8 cellular contexts compared by ENCODE assay signal in genomic region chr19:57664269-57665127, GRCh38. TPM values are rescaled to one million over a fixed set of nuclear protein-coding genes. Genes with fewer than 3 reads are reported as not detected.
A peak's percentile ranks its signal among the peaks of the same experiment; 100 is the strongest.
DNase-seq lines count a peak whose midpoint lies in the region; ATAC-seq, FAIRE-seq and TF ChIP-seq lines count a peak whose summit lies in the region.

No MANE protein-coding gene starts in this region.

- H3K4me3 Mint-ChIP-seq in stimulated activated naive CD8-positive, alpha-beta T cell treated with anti-CD3 and anti-CD28 coated beads, Interleukin-15, Interleukin-2, amounts not matched to agents 100 ng/mL and 50 ng/mL, for 24 hours, result peak overlapping the region; percentile 76

- 4% methylated on average over 21 of the region's 64 CpGs for WGBS in HepG2 (ENCODE audit: low lambda C conversion rate)

- intact Hi-C loops in HepG2 (cut with micrococcal nuclease; ENCODE audit: unreplicated experiment), result no loop called here

- H2AFZ ChIP-seq in HepG2 (ENCODE audit: low read length), result peak overlapping the region; percentile 47

- TF ChIP-seq CTCF in AG04450 (IDR thresholded peaks at IDR 0.05; ENCODE audit: low read depth, low read length) (no peak), HepG2 (CRISPR knock-in tag; IDR thresholded peaks at IDR 0.05) (peak; percentile 43)

- H3K4me3 ChIP-seq in AG04450 (ENCODE audit: low read depth, low read length), result peak overlapping the region; percentile 65
- peak overlapping the region; percentile 42 for H3K4me3 ChIP-seq in SJSA1
- H3K4me3 ChIP-seq in effector memory CD4-positive, alpha-beta T cell (ENCODE audit: insufficient read depth, low read depth, low read length, poor library complexity, severe bottlenecking), result peak overlapping the region; percentile 40
- peak overlapping the region; percentile 67 to 71 (median 70) for H3K4me3 ChIP-seq in HepG2 (replicated peaks in 1 of 3; ENCODE audit: insufficient read depth in 1 of 3, low read depth in 2 of 3, low read length in 3 of 3)

- FAIRE-seq in H54 (lab: Jason Lieb, UNC) (no peak), HepG2 (lab: Jason Lieb, UNC) (peak; percentile 49)

- peak; percentile 97 for ATAC-seq in HepG2
- ATAC-seq in HG02798 (IDR thresholded peaks at IDR 0.05; ENCODE audit: poor library complexity, unreplicated experiment), result no peak

- in situ Hi-C loops in HepG2 (cut with HindIII; ENCODE audit: extremely low pct_ligation_motif_present, low pct_unique_long_range_greater_than_20kb), result no loop called here

- peaks cover 4% of the 10 kb centered on the region for H3K27me3 ChIP-seq in AG04450 (ENCODE audit: control insufficient read depth, insufficient read depth, low read length)
- no peaks in the 10 kb centered on the region for H3K27me3 ChIP-seq in SJSA1 (replicated peaks)
- H3K27me3 ChIP-seq in effector memory CD4-positive, alpha-beta T cell (replicated peaks; ENCODE audit: control insufficient read depth, insufficient read depth, low read length, poor library complexity, severe bottlenecking), result peaks cover 16% of the 10 kb centered on the region
- H3K27me3 ChIP-seq in HepG2 (ENCODE audit: control insufficient read depth in 1 of 2, insufficient read depth in 2 of 2, low read length in 2 of 2), result no peaks in the 10 kb centered on the region; a peak in 1 of 5 replicates

- TF ChIP-seq RAD21 in HepG2 (CRISPR knock-in tag; IDR thresholded peaks at IDR 0.05), result peak; percentile 29; the same call in 1 of the 2 replicates

- no peak overlapping the region for H3K27ac Mint-ChIP-seq in stimulated activated naive CD8-positive, alpha-beta T cell treated with anti-CD3 and anti-CD28 coated beads, Interleukin-15, Interleukin-2, amounts not matched to agents 100 ng/mL and 50 ng/mL, for 24 hours

- H3K27ac ChIP-seq in AG04450 (ENCODE audit: low read depth, low read length) (no peak overlapping the region), SJSA1 (no peak overlapping the region), HepG2 (ENCODE audit: extremely low read length, insufficient read depth, low read length) (peak overlapping the region; percentile 30)
- H3K27ac ChIP-seq in effector memory CD4-positive, alpha-beta T cell (ENCODE audit: insufficient read depth, low read length, poor library complexity, severe bottlenecking), result no peak overlapping the region

- H3K4me1 ChIP-seq in SJSA1 (replicated peaks), result peaks cover 6% of the 10 kb centered on the region; the same call in 1 of the 2 replicates
- H3K4me1 ChIP-seq in effector memory CD4-positive, alpha-beta T cell (ENCODE audit: control insufficient read depth, insufficient read depth, low read length, poor library complexity, severe bottlenecking), result peaks cover 3% of the 10 kb centered on the region
- H3K4me1 ChIP-seq in HepG2 (ENCODE audit: insufficient read depth, low read length), result peaks cover 15% of the 10 kb centered on the region

- DNase-seq in AG04450 (ENCODE audit: low read depth, low spot score), result no peak
- DNase-seq in H54 (ENCODE audit: insufficient read length, low spot score), result peak; percentile 76
- DNase-seq in SJSA1 (ENCODE audit: low read depth in 1 of 2, low spot score in 2 of 2), result peak; percentile 44 to 45
- DNase-seq in effector memory CD4-positive, alpha-beta T cell, result no peak
- peak; percentile 39 for DNase-seq in HepG2 (ENCODE audit: low spot score)
- no peak for DNase-seq in effector CD8-positive, alpha-beta T cell (lab: John Stamatoyannopoulos, UW)

- H3K36me3 ChIP-seq in SJSA1, result no peaks in the 10 kb centered on the region
- no peaks in the 10 kb centered on the region for H3K36me3 ChIP-seq in effector memory CD4-positive, alpha-beta T cell (ENCODE audit: control insufficient read depth, insufficient read depth, low read length)
- H3K36me3 ChIP-seq in HepG2 (replicated peaks in 1 of 2; ENCODE audit: control insufficient read depth in 1 of 2, insufficient read depth in 2 of 2, low read length in 2 of 2), result no peaks in the 10 kb centered on the region

- no peaks in the 10 kb centered on the region; the same call in 1 of the 2 replicates for H4K20me1 ChIP-seq in HepG2 (ENCODE audit: insufficient read depth, low read length)

- no peak for TF ChIP-seq EP300 in HepG2 (IDR thresholded peaks at IDR 0.05; ENCODE audit: low read depth in 2 of 2, low read length in 2 of 2)
- TF ChIP-seq EP300 in HepG2 (CRISPR knock-in tag; IDR thresholded peaks at IDR 0.05; ENCODE audit: borderline replicate concordance), result no peak

- H3K4me1 Mint-ChIP-seq in stimulated activated naive CD8-positive, alpha-beta T cell treated with anti-CD3 and anti-CD28 coated beads, Interleukin-15, Interleukin-2, amounts not matched to agents 100 ng/mL and 50 ng/mL, for 24 hours (ENCODE audit: low read depth), result no peaks in the 10 kb centered on the region

- H3K27me3 Mint-ChIP-seq in stimulated activated naive CD8-positive, alpha-beta T cell treated with anti-CD3 and anti-CD28 coated beads, Interleukin-15, Interleukin-2, amounts not matched to agents 100 ng/mL and 50 ng/mL, for 24 hours, result peaks cover 37% of the 10 kb centered on the region

- peak overlapping the region; percentile 62 for H3K9ac ChIP-seq in HepG2 (ENCODE audit: insufficient read depth, low read depth, low read length)

- H3K9me3 ChIP-seq in AG04450 (ENCODE audit: control insufficient read depth, insufficient read depth, low read length) (peaks cover 3% of the 10 kb centered on the region; the same call in 1 of the 2 replicates), SJSA1 (replicated peaks) (0 out of 2 replicates have a peak, but pooled peaks cover 4% of the 10 kb centered on the region), HepG2 (ENCODE audit: low read length) (no peaks in the 10 kb centered on the region)
- no peaks in the 10 kb centered on the region for H3K9me3 ChIP-seq in effector memory CD4-positive, alpha-beta T cell (ENCODE audit: control insufficient read depth, low read length)

- no peaks in the 10 kb centered on the region for H3K79me2 ChIP-seq in HepG2 (ENCODE audit: insufficient read depth, low read length)

- H3K4me2 ChIP-seq in HepG2 (ENCODE audit: low read depth, low read length), result peak overlapping the region; percentile 78

- POLR2A ChIA-PET in AG04450 (lab: Yijun Ruan, JAX) (interaction anchor here (0.6 to 1.5 kb wide), 2 partner anchors 8 to 17 kb away, joined by 9 read pairs; partner anchors contain the start of gene ZNF551), HepG2 (lab: Yijun Ruan, JAX) (interaction anchor here (0.9 to 4.6 kb wide), 8 partner anchors 9 to 155 kb away, joined by 3 to 21 read pairs (median 6); partner anchors contain the start of genes ZNF134, ZNF211 and ZNF551)

- no peaks in the 10 kb centered on the region for H3K36me3 Mint-ChIP-seq in stimulated activated naive CD8-positive, alpha-beta T cell treated with anti-CD3 and anti-CD28 coated beads, Interleukin-15, Interleukin-2, amounts not matched to agents 100 ng/mL and 50 ng/mL, for 24 hours (ENCODE audit: low read depth)

- H3K9me3 Mint-ChIP-seq in stimulated activated naive CD8-positive, alpha-beta T cell treated with anti-CD3 and anti-CD28 coated beads, Interleukin-15, Interleukin-2, amounts not matched to agents 100 ng/mL and 50 ng/mL, for 24 hours, result peaks cover 10% of the 10 kb centered on the region

- peak; percentile 58; the same call in 1 of the 2 replicates for TF ChIP-seq POLR2A in H54 (IDR thresholded peaks at IDR 0.05; ENCODE audit: low read depth, low read length)
- peak in 1 of 2 experiments; percentile 60; a peak in 1 of 4 replicates for TF ChIP-seq POLR2A in HepG2 (IDR thresholded peaks at IDR 0.05; ENCODE audit: insufficient read depth in 1 of 2, low read depth in 2 of 2, low read length in 2 of 2)

- CTCF ChIA-PET in AG04450 (lab: Charles Lee) (interaction anchor here (1.3 kb wide), 1 partner anchor 17 kb away, joined by 4 read pairs; the partner anchor contains the start of gene ZNF551), HepG2 (lab: Yijun Ruan, JAX; ENCODE audit: low intra/inter-chr PET ratio, low total read pairs) (no interaction called here)

- TSS peak; percentile 55 for BruUV-seq in HepG2 (replicated peaks; lab: Mats Ljungman, UMichigan)

RNA-seq across cellular contexts. Expression of gene ZSCAN4, which starts 4.2 kb away (rescaled TPM):
- polyA plus RNA-seq in AG04450 (2011; rRNA removed) (not detected in 2 replicates), HepG2 (2011; rRNA removed) (0.68 and 0.73 TPM in 2 replicates)
- polyA minus RNA-seq in AG04450 (2011; rRNA and poly(A)+ RNA removed), result not detected in 2 replicates
- not detected in 2 replicates for total RNA-seq in SJSA1 (2014; rRNA removed; shearing (Covaris generic))
- total RNA-seq in HepG2 (2016; rRNA removed; fragmentation: Illumina TruSeq; extraction: Trizol), result 0.56 and 0.60 TPM in 2 replicates
- 0.20 and 0.35 TPM in 2 replicates for total RNA-seq in HepG2 (2016; cell fraction: cytosol; rRNA removed; fragmentation: Illumina TruSeq; extraction: Trizol; ENCODE audit: low read depth)
- total RNA-seq in HepG2 (2016; cell fraction: insoluble cytoplasmic fraction; rRNA removed; fragmentation: Illumina TruSeq; extraction: Trizol), result 0.50 and 0.56 TPM in 2 replicates
- total RNA-seq in HepG2 (2016; cell fraction: membrane; rRNA removed; fragmentation: Illumina TruSeq; extraction: Trizol), result 0.34 and 0.45 TPM in 2 replicates
- 0.53 and 1.1 TPM in 2 replicates for total RNA-seq in HepG2 (2016; cell fraction: nucleus; rRNA removed; fragmentation: Illumina TruSeq; extraction: Trizol)
- polyA plus RNA-seq in HepG2 (2011; cell fraction: cytosol; rRNA removed), result 0.20 and 0.23 TPM in 2 replicates
- 0.59 and 1.1 TPM in 2 replicates for polyA plus RNA-seq in HepG2 (2011; cell fraction: nucleus; rRNA removed)
- polyA plus RNA-seq in HepG2 (2012), result 0.28 and 0.77 TPM in 2 replicates
- polyA plus RNA-seq in HepG2 (2016; cell fraction: cytosol; fragmentation: Illumina TruSeq; extraction: Trizol; ENCODE audit: low read depth), result 0.18 and 0.23 TPM in 2 replicates
- 0.67 and 0.78 TPM in 2 replicates for polyA plus RNA-seq in HepG2 (2016; cell fraction: insoluble cytoplasmic fraction; fragmentation: Illumina TruSeq; extraction: Trizol; ENCODE audit: low read depth)
- polyA plus RNA-seq in HepG2 (2016; cell fraction: membrane; fragmentation: Illumina TruSeq; extraction: Trizol; ENCODE audit: low read depth), result 0.39 and 0.69 TPM in 2 replicates
- 3.4 and 3.7 TPM in 2 replicates for polyA plus RNA-seq in HepG2 (2016; cell fraction: nucleus; fragmentation: Illumina TruSeq; extraction: Trizol; ENCODE audit: insufficient read depth, low read depth)
- polyA minus RNA-seq in HepG2 (2011; rRNA and poly(A)+ RNA removed; ENCODE audit: low replicate concordance), result not detected in 2 replicates
- polyA minus RNA-seq in HepG2 (2011; cell fraction: cytosol; rRNA and poly(A)+ RNA removed), result not detected in 2 replicates
- polyA minus RNA-seq in HepG2 (2011; cell fraction: nucleus; rRNA and poly(A)+ RNA removed), result 0.62 TPM in 1 of 2 replicates, not detected in the other

RNA-seq across cellular contexts. Expression of gene ZNF551, which starts 17.3 kb away (rescaled TPM):
- polyA plus RNA-seq in AG04450 (2011; rRNA removed), result 3.7 TPM in 2 replicates
- polyA minus RNA-seq in AG04450 (2011; rRNA and poly(A)+ RNA removed), result 9.7 and 9.9 TPM in 2 replicates
- total RNA-seq in SJSA1 (2014; rRNA removed; shearing (Covaris generic)), result 6.3 and 12.2 TPM in 2 replicates
- 14.2 and 23.1 TPM in 2 replicates for total RNA-seq in HepG2 (2016; rRNA removed; fragmentation: Illumina TruSeq; extraction: Trizol)
- 1.0 and 2.3 TPM in 2 replicates for total RNA-seq in HepG2 (2016; cell fraction: cytosol; rRNA removed; fragmentation: Illumina TruSeq; extraction: Trizol; ENCODE audit: low read depth)
- total RNA-seq in HepG2 (2016; cell fraction: insoluble cytoplasmic fraction; rRNA removed; fragmentation: Illumina TruSeq; extraction: Trizol), result 14.6 and 18.8 TPM in 2 replicates
- total RNA-seq in HepG2 (2016; cell fraction: membrane; rRNA removed; fragmentation: Illumina TruSeq; extraction: Trizol), result 4.9 and 5.6 TPM in 2 replicates
- 11.5 and 15.6 TPM in 2 replicates for total RNA-seq in HepG2 (2016; cell fraction: nucleus; rRNA removed; fragmentation: Illumina TruSeq; extraction: Trizol)
- 3.3 and 4.8 TPM in 2 replicates for polyA plus RNA-seq in HepG2 (2011; rRNA removed)
- polyA plus RNA-seq in HepG2 (2011; cell fraction: cytosol; rRNA removed), result 3.3 and 3.9 TPM in 2 replicates
- polyA plus RNA-seq in HepG2 (2011; cell fraction: nucleus; rRNA removed), result 3.3 and 4.2 TPM in 2 replicates
- polyA plus RNA-seq in HepG2 (2012), result 2.1 and 3.5 TPM in 2 replicates
- polyA plus RNA-seq in HepG2 (2016; cell fraction: cytosol; fragmentation: Illumina TruSeq; extraction: Trizol; ENCODE audit: low read depth), result 0.28 and 0.73 TPM in 2 replicates
- polyA plus RNA-seq in HepG2 (2016; cell fraction: insoluble cytoplasmic fraction; fragmentation: Illumina TruSeq; extraction: Trizol; ENCODE audit: low read depth), result 6.6 and 8.7 TPM in 2 replicates
- 1.3 and 1.6 TPM in 2 replicates for polyA plus RNA-seq in HepG2 (2016; cell fraction: membrane; fragmentation: Illumina TruSeq; extraction: Trizol; ENCODE audit: low read depth)
- 6.6 and 8.6 TPM in 2 replicates for polyA plus RNA-seq in HepG2 (2016; cell fraction: nucleus; fragmentation: Illumina TruSeq; extraction: Trizol; ENCODE audit: insufficient read depth, low read depth)
- polyA minus RNA-seq in HepG2 (2011; rRNA and poly(A)+ RNA removed; ENCODE audit: low replicate concordance), result 5.4 TPM in 1 of 2 replicates, not detected in the other
- 4.6 and 6.8 TPM in 2 replicates for polyA minus RNA-seq in HepG2 (2011; cell fraction: cytosol; rRNA and poly(A)+ RNA removed)
- 15.3 and 18.8 TPM in 2 replicates for polyA minus RNA-seq in HepG2 (2011; cell fraction: nucleus; rRNA and poly(A)+ RNA removed)

RNA-seq across cellular contexts. Expression of gene ZNF211, which starts 31.5 kb away (rescaled TPM):
- 12.0 and 14.4 TPM in 2 replicates for polyA plus RNA-seq in AG04450 (2011; rRNA removed)
- polyA minus RNA-seq in AG04450 (2011; rRNA and poly(A)+ RNA removed), result 7.3 and 8.6 TPM in 2 replicates
- 9.7 and 18.5 TPM in 2 replicates for total RNA-seq in SJSA1 (2014; rRNA removed; shearing (Covaris generic))
- total RNA-seq in HepG2 (2016; rRNA removed; fragmentation: Illumina TruSeq; extraction: Trizol), result 11.2 and 12.2 TPM in 2 replicates
- total RNA-seq in HepG2 (2016; cell fraction: cytosol; rRNA removed; fragmentation: Illumina TruSeq; extraction: Trizol; ENCODE audit: low read depth), result 2.0 and 2.2 TPM in 2 replicates
- 11.7 and 11.8 TPM in 2 replicates for total RNA-seq in HepG2 (2016; cell fraction: insoluble cytoplasmic fraction; rRNA removed; fragmentation: Illumina TruSeq; extraction: Trizol)
- total RNA-seq in HepG2 (2016; cell fraction: membrane; rRNA removed; fragmentation: Illumina TruSeq; extraction: Trizol), result 5.4 and 7.0 TPM in 2 replicates
- 10.7 and 13.9 TPM in 2 replicates for total RNA-seq in HepG2 (2016; cell fraction: nucleus; rRNA removed; fragmentation: Illumina TruSeq; extraction: Trizol)
- 9.9 and 12.7 TPM in 2 replicates for polyA plus RNA-seq in HepG2 (2011; rRNA removed)
- polyA plus RNA-seq in HepG2 (2011; cell fraction: cytosol; rRNA removed), result 4.6 and 6.9 TPM in 2 replicates
- 17.1 and 23.0 TPM in 2 replicates for polyA plus RNA-seq in HepG2 (2011; cell fraction: nucleus; rRNA removed)
- 6.9 and 8.0 TPM in 2 replicates for polyA plus RNA-seq in HepG2 (2012)
- polyA plus RNA-seq in HepG2 (2016; cell fraction: cytosol; fragmentation: Illumina TruSeq; extraction: Trizol; ENCODE audit: low read depth), result 0.82 and 1.2 TPM in 2 replicates
- polyA plus RNA-seq in HepG2 (2016; cell fraction: insoluble cytoplasmic fraction; fragmentation: Illumina TruSeq; extraction: Trizol; ENCODE audit: low read depth), result 8.5 and 11.2 TPM in 2 replicates
- 2.5 and 3.1 TPM in 2 replicates for polyA plus RNA-seq in HepG2 (2016; cell fraction: membrane; fragmentation: Illumina TruSeq; extraction: Trizol; ENCODE audit: low read depth)
- polyA plus RNA-seq in HepG2 (2016; cell fraction: nucleus; fragmentation: Illumina TruSeq; extraction: Trizol; ENCODE audit: insufficient read depth, low read depth), result 24.2 and 25.4 TPM in 2 replicates
- polyA minus RNA-seq in HepG2 (2011; rRNA and poly(A)+ RNA removed; ENCODE audit: low replicate concordance), result 3.7 and 7.2 TPM in 2 replicates
- 2.4 and 4.5 TPM in 2 replicates for polyA minus RNA-seq in HepG2 (2011; cell fraction: cytosol; rRNA and poly(A)+ RNA removed)
- polyA minus RNA-seq in HepG2 (2011; cell fraction: nucleus; rRNA and poly(A)+ RNA removed), result 17.5 and 21.4 TPM in 2 replicates

RNA-seq across cellular contexts. Expression of gene ZNF154, which starts 44.5 kb away (rescaled TPM):
- polyA plus RNA-seq in AG04450 (2011; rRNA removed), result 7.7 and 8.1 TPM in 2 replicates
- 7.6 and 9.9 TPM in 2 replicates for polyA minus RNA-seq in AG04450 (2011; rRNA and poly(A)+ RNA removed)
- 0.91 and 0.92 TPM in 2 replicates for total RNA-seq in SJSA1 (2014; rRNA removed; shearing (Covaris generic))
- total RNA-seq in HepG2 (2016; rRNA removed; fragmentation: Illumina TruSeq; extraction: Trizol), result not detected in 2 replicates
- not detected in 2 replicates for total RNA-seq in HepG2 (2016; cell fraction: cytosol; rRNA removed; fragmentation: Illumina TruSeq; extraction: Trizol; ENCODE audit: low read depth)
- not detected in 2 replicates for total RNA-seq in HepG2 (2016; cell fraction: insoluble cytoplasmic fraction; rRNA removed; fragmentation: Illumina TruSeq; extraction: Trizol)
- not detected in 2 replicates for total RNA-seq in HepG2 (2016; cell fraction: membrane; rRNA removed; fragmentation: Illumina TruSeq; extraction: Trizol)
- not detected in 2 replicates for total RNA-seq in HepG2 (2016; cell fraction: nucleus; rRNA removed; fragmentation: Illumina TruSeq; extraction: Trizol)
- polyA plus RNA-seq in HepG2 (2011; rRNA removed), result not detected in 2 replicates
- polyA plus RNA-seq in HepG2 (2011; cell fraction: cytosol; rRNA removed), result not detected in 2 replicates
- polyA plus RNA-seq in HepG2 (2011; cell fraction: nucleus; rRNA removed), result not detected in 2 replicates
- polyA plus RNA-seq in HepG2 (2012), result 0.16 and 0.32 TPM in 2 replicates
- not detected in 2 replicates for polyA plus RNA-seq in HepG2 (2016; cell fraction: cytosol; fragmentation: Illumina TruSeq; extraction: Trizol; ENCODE audit: low read depth)
- not detected in 2 replicates for polyA plus RNA-seq in HepG2 (2016; cell fraction: insoluble cytoplasmic fraction; fragmentation: Illumina TruSeq; extraction: Trizol; ENCODE audit: low read depth)
- polyA plus RNA-seq in HepG2 (2016; cell fraction: membrane; fragmentation: Illumina TruSeq; extraction: Trizol; ENCODE audit: low read depth), result not detected in 2 replicates
- polyA plus RNA-seq in HepG2 (2016; cell fraction: nucleus; fragmentation: Illumina TruSeq; extraction: Trizol; ENCODE audit: insufficient read depth, low read depth), result not detected in 2 replicates
- not detected in 2 replicates for polyA minus RNA-seq in HepG2 (2011; rRNA and poly(A)+ RNA removed; ENCODE audit: low replicate concordance)
- polyA minus RNA-seq in HepG2 (2011; cell fraction: cytosol; rRNA and poly(A)+ RNA removed), result not detected in 2 replicates
- not detected in 2 replicates for polyA minus RNA-seq in HepG2 (2011; cell fraction: nucleus; rRNA and poly(A)+ RNA removed)

RNA-seq across cellular contexts. Expression of gene ZNF134, which starts 50.5 kb away (rescaled TPM):
- polyA plus RNA-seq in AG04450 (2011; rRNA removed) (10.7 and 10.9 TPM in 2 replicates), HepG2 (2011; rRNA removed) (6.8 and 7.1 TPM in 2 replicates)
- 16.8 and 18.8 TPM in 2 replicates for polyA minus RNA-seq in AG04450 (2011; rRNA and poly(A)+ RNA removed)
- total RNA-seq in SJSA1 (2014; rRNA removed; shearing (Covaris generic)), result 25.0 and 26.3 TPM in 2 replicates
- 17.1 and 19.4 TPM in 2 replicates for total RNA-seq in HepG2 (2016; rRNA removed; fragmentation: Illumina TruSeq; extraction: Trizol)
- 5.1 and 5.7 TPM in 2 replicates for total RNA-seq in HepG2 (2016; cell fraction: cytosol; rRNA removed; fragmentation: Illumina TruSeq; extraction: Trizol; ENCODE audit: low read depth)
- total RNA-seq in HepG2 (2016; cell fraction: insoluble cytoplasmic fraction; rRNA removed; fragmentation: Illumina TruSeq; extraction: Trizol), result 16.6 and 17.1 TPM in 2 replicates
- 10.5 and 12.5 TPM in 2 replicates for total RNA-seq in HepG2 (2016; cell fraction: membrane; rRNA removed; fragmentation: Illumina TruSeq; extraction: Trizol)
- 15.2 and 16.8 TPM in 2 replicates for total RNA-seq in HepG2 (2016; cell fraction: nucleus; rRNA removed; fragmentation: Illumina TruSeq; extraction: Trizol)
- 7.4 and 8.2 TPM in 2 replicates for polyA plus RNA-seq in HepG2 (2011; cell fraction: cytosol; rRNA removed)
- 7.9 and 9.9 TPM in 2 replicates for polyA plus RNA-seq in HepG2 (2011; cell fraction: nucleus; rRNA removed)
- 9.0 and 9.4 TPM in 2 replicates for polyA plus RNA-seq in HepG2 (2012)
- 0.70 and 1.1 TPM in 2 replicates for polyA plus RNA-seq in HepG2 (2016; cell fraction: cytosol; fragmentation: Illumina TruSeq; extraction: Trizol; ENCODE audit: low read depth)
- polyA plus RNA-seq in HepG2 (2016; cell fraction: insoluble cytoplasmic fraction; fragmentation: Illumina TruSeq; extraction: Trizol; ENCODE audit: low read depth), result 8.9 TPM in 2 replicates
- 2.8 and 2.9 TPM in 2 replicates for polyA plus RNA-seq in HepG2 (2016; cell fraction: membrane; fragmentation: Illumina TruSeq; extraction: Trizol; ENCODE audit: low read depth)
- 11.8 and 12.8 TPM in 2 replicates for polyA plus RNA-seq in HepG2 (2016; cell fraction: nucleus; fragmentation: Illumina TruSeq; extraction: Trizol; ENCODE audit: insufficient read depth, low read depth)
- polyA minus RNA-seq in HepG2 (2011; rRNA and poly(A)+ RNA removed; ENCODE audit: low replicate concordance), result 6.2 and 7.8 TPM in 2 replicates
- polyA minus RNA-seq in HepG2 (2011; cell fraction: cytosol; rRNA and poly(A)+ RNA removed), result 6.0 and 6.7 TPM in 2 replicates
- polyA minus RNA-seq in HepG2 (2011; cell fraction: nucleus; rRNA and poly(A)+ RNA removed), result 18.2 and 24.7 TPM in 2 replicates

Comparison
In these comparisons a context has a peak if more than half of its experiments do, and no peak if none do; other contexts are left out.
1. DNase-seq: peak in H54 (single experiment), SJSA1 (2 of 2) and HepG2 (single experiment); none in AG04450 (single experiment), effector memory CD4-positive, alpha-beta T cell (0 of 3) and effector CD8-positive, alpha-beta T cell (single experiment).
2. Peak in every context shown above with its lines, with median percentiles within 50 percentile points of each other: H3K4me3 ChIP-seq.